In the genomic region with DNA sequence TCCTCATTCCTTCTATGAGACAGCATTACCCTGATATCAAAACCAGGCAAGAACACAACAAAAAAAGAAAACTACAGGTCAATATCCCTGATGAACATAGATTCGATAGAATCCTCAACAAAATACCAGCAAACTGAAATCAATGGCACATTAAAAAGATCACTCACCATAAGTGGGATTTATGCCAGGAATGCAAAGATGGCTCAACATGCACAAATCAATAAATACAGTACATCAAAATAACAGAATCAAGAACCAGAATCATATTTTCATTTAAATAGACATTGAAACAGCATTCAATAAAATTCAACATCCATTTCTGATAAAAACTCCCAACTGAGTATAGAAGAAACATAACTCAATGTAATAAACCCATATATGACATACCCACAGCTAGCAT, we compare ENCODE assay signal across 28 cellular contexts.
"Had no signal": no experiment of that assay in that cellular context is flagged by ENCODE, and none has a peak within 500 bp of the region (broad histone marks: within the 10 kb centered on the region; RNA-seq: fewer than 3 reads in every experiment).

No MANE protein-coding gene starts in this region.

- H3K4me2 ChIP-seq: hepatocyte had no signal

- H3K9me3 ChIP-seq: colonic mucosa, gastrocnemius medialis had no signal

- H3K4me3 ChIP-seq: colonic mucosa, coronary artery, dorsolateral prefrontal cortex, esophagus muscularis mucosa, esophagus squamous epithelium, gastrocnemius medialis, gastroesophageal sphincter, heart left ventricle, heart right ventricle, hepatocyte had no signal

- H3K36me3 ChIP-seq: colonic mucosa, gastrocnemius medialis, gastroesophageal sphincter had no signal

- H3K27ac ChIP-seq: colonic mucosa, coronary artery, dorsolateral prefrontal cortex, epithelial cell of prostate, esophagus muscularis mucosa, esophagus squamous epithelium, foreskin keratinocyte, gastrocnemius medialis, gastroesophageal sphincter, heart left ventricle, heart right ventricle, hepatocyte had no signal

- ATAC-seq: effector memory CD8-positive, alpha-beta T cell; esophagus mucosa; foreskin keratinocyte; gastrocnemius medialis; gastroesophageal sphincter; heart left ventricle; heart right ventricle had no signal

- H3K27me3 ChIP-seq: colonic mucosa, dorsolateral prefrontal cortex, esophagus muscularis mucosa, esophagus squamous epithelium, foreskin keratinocyte, gastrocnemius medialis, gastroesophageal sphincter, heart left ventricle, heart right ventricle, hepatocyte had no signal

- H2AFZ ChIP-seq: hepatocyte had no signal

- H3K4me1 ChIP-seq: colonic mucosa, esophagus muscularis mucosa, esophagus squamous epithelium, foreskin keratinocyte, gastrocnemius medialis, gastroesophageal sphincter, heart left ventricle had no signal

- DNase-seq: colonic mucosa; cortex of kidney; dermis blood vessel endothelial cell; dorsolateral prefrontal cortex; effector CD4-positive, alpha-beta T cell; effector CD8-positive, alpha-beta T cell; effector memory CD4-positive, alpha-beta T cell; effector memory CD8-positive, alpha-beta T cell; endodermal cell; erythroblast; esophagus squamous epithelium; foreskin fibroblast; foreskin keratinocyte; foreskin melanocyte; gastrocnemius medialis; glutamatergic neuron; head of caudate nucleus; heart left ventricle; heart right ventricle had no signal

- FAIRE-seq: endometrium, endothelial cell of umbilical vein, frontal cortex had no signal
